ENCODE assay signal across 9 cellular contexts in genomic region chr6:128600397-128600951, GRCh38.
DNase-seq lines count a peak whose midpoint lies in the region; ATAC-seq and TF ChIP-seq lines count a peak whose summit lies in the region.
"Had no signal": no experiment of that assay in that cellular context is flagged by ENCODE, and none has a peak within 500 bp of the region (broad histone marks: within the 10 kb centered on the region; RNA-seq: fewer than 3 reads in every experiment).

No MANE protein-coding gene starts in this region.

- H3K4me2 ChIP-seq in mesenchymal stem cell (ENCODE audit: low read length, poor library complexity, severe bottlenecking) = peak overlapping the region; percentile 33

- POLR2A ChIA-PET in naive thymus-derived CD8-positive, alpha-beta T cell (lab: Charles Lee) = no interaction called here

- peak overlapping the region; percentile 32 to 71 for H3K18ac ChIP-seq in mesenchymal stem cell (ENCODE audit: low read depth in 1 of 2, low read length in 2 of 2)

- in situ Hi-C loops in SK-MEL-5 (cut with HindIII; ENCODE audit: low pct_unique_long_range_greater_than_20kb, low sequenced_read_pairs) = no loop called here

- peak overlapping the region; percentile 32 for H2AK5ac ChIP-seq in mesenchymal stem cell (ENCODE audit: low read length, severe bottlenecking)

- H3K23ac ChIP-seq in mesenchymal stem cell (ENCODE audit: low read length in 2 of 2) = no peak overlapping the region

- H2BK15ac ChIP-seq in mesenchymal stem cell (ENCODE audit: low read depth, poor library complexity, severe bottlenecking) = no peak overlapping the region

- H3K27me3 ChIP-seq in heart right ventricle (no peaks in the 10 kb centered on the region), right atrium auricular region (no peaks in the 10 kb centered on the region), mesenchymal stem cell (ENCODE audit: control insufficient read depth in 1 of 2, insufficient read depth in 1 of 2, low read length in 2 of 2) (no peaks in the 10 kb centered on the region)

- no peak overlapping the region for H2BK120ac ChIP-seq in mesenchymal stem cell (ENCODE audit: low read depth, low read length)

- no peak overlapping the region for H4K8ac ChIP-seq in mesenchymal stem cell (ENCODE audit: low read length)

- TF ChIP-seq CTCF in heart right ventricle (IDR thresholded peaks at IDR 0.05) = no peak
- no peak for TF ChIP-seq CTCF in right atrium auricular region (IDR thresholded peaks at IDR 0.05)
- TF ChIP-seq CTCF in progenitor cell of endocrine pancreas (IDR thresholded peaks at IDR 0.05; ENCODE audit: unreplicated experiment) = no peak

- no peak overlapping the region for H2BK5ac ChIP-seq in mesenchymal stem cell (ENCODE audit: low read depth, low read length, poor library complexity, severe bottlenecking)

- ATAC-seq in heart right ventricle (peak in 5 of 8 donors; percentile 20 to 75 (median 37)), HG03342 (IDR thresholded peaks at IDR 0.05; ENCODE audit: unreplicated experiment) (peak; percentile 68)
- no peak for ATAC-seq in naive thymus-derived CD8-positive, alpha-beta T cell

- H3K9ac ChIP-seq in mesenchymal stem cell (ENCODE audit: low read length) = peak overlapping the region; percentile 78

- intact Hi-C loops in heart right ventricle (cut with DNase I) = no loop called here

- H3K27me3 Mint-ChIP-seq in naive thymus-derived CD8-positive, alpha-beta T cell = peaks cover 0 to 8% (median 3%) of the 10 kb centered on the region in 5 donors
- peaks cover 9% of the 10 kb centered on the region for H3K27me3 Mint-ChIP-seq in progenitor cell of endocrine pancreas
- H3K27me3 Mint-ChIP-seq: activated naive CD8-positive, alpha-beta T cell had no signal

- no peak overlapping the region for H2AFZ ChIP-seq in mesenchymal stem cell (ENCODE audit: low read depth, low read length)

- H3K79me1 ChIP-seq in mesenchymal stem cell (replicated peaks; ENCODE audit: low read length, poor library complexity, severe bottlenecking) = no peaks in the 10 kb centered on the region

- H3K4me3 ChIP-seq in heart right ventricle = no peak overlapping the region
- no peak overlapping the region for H3K4me3 ChIP-seq in right atrium auricular region
- peak overlapping the region in 1 of 2 experiments; percentile 16 for H3K4me3 ChIP-seq in mesenchymal stem cell (ENCODE audit: insufficient read depth in 1 of 2, low read depth in 1 of 2, low read length in 2 of 2)

- H2BK12ac ChIP-seq in mesenchymal stem cell (ENCODE audit: low read length in 2 of 2) = peak overlapping the region in 1 of 2 experiments; percentile 34

- no peaks in the 10 kb centered on the region for H3K36me3 ChIP-seq in heart right ventricle
- no peaks in the 10 kb centered on the region for H3K36me3 ChIP-seq in right atrium auricular region
- H3K36me3 ChIP-seq in mesenchymal stem cell (ENCODE audit: control insufficient read depth in 1 of 2, insufficient read depth in 2 of 2, low read depth in 1 of 2, low read length in 2 of 2) = no peaks in the 10 kb centered on the region

- H3K9me3 Mint-ChIP-seq in naive thymus-derived CD8-positive, alpha-beta T cell = no peaks in the 10 kb centered on the region
- H3K9me3 Mint-ChIP-seq in progenitor cell of endocrine pancreas (ENCODE audit: low read depth) = no peaks in the 10 kb centered on the region

- peaks cover 0 to 47% (median 14%) of the 10 kb centered on the region in 9 donors for H3K4me1 ChIP-seq in heart right ventricle
- H3K4me1 ChIP-seq in right atrium auricular region = peaks cover 0 to 19% of the 10 kb centered on the region in 2 donors
- no peaks in the 10 kb centered on the region for H3K4me1 ChIP-seq in mesenchymal stem cell (ENCODE audit: control insufficient read depth, insufficient read depth, low read depth, low read length)

- H3K27ac Mint-ChIP-seq in naive thymus-derived CD8-positive, alpha-beta T cell = no peak overlapping the region
- H3K27ac Mint-ChIP-seq in progenitor cell of endocrine pancreas = no peak overlapping the region
- H3K27ac Mint-ChIP-seq: activated naive CD8-positive, alpha-beta T cell had no signal

- H3K14ac ChIP-seq in mesenchymal stem cell (ENCODE audit: low read length in 2 of 2) = no peak overlapping the region

- 34 to 42% methylated on average over 4 of the region's 4 CpGs for WGBS in heart right ventricle, 2 donors
- 5% methylated on average over 4 of the region's 4 CpGs for WGBS in mesenchymal stem cell

- no peak for DNase-seq in heart right ventricle
- DNase-seq in right atrium auricular region (ENCODE audit: low spot score) = no peak
- peak; percentile 16 for DNase-seq in SK-MEL-5 (ENCODE audit: low read depth, low spot score)
- peak; percentile 96 for DNase-seq in mesenchymal stem cell
- no peak for DNase-seq in naive thymus-derived CD8-positive, alpha-beta T cell
- DNase-seq in progenitor cell of endocrine pancreas (ENCODE audit: low spot score, unreplicated experiment) = no peak
- DNase-seq in middle frontal gyrus (ENCODE audit: extremely low spot score, low spot score) = no peak

- no peaks in the 10 kb centered on the region for H3K9me3 ChIP-seq in heart right ventricle
- no peaks in the 10 kb centered on the region for H3K9me3 ChIP-seq in right atrium auricular region
- H3K9me3 ChIP-seq in mesenchymal stem cell (ENCODE audit: control insufficient read depth, low read length) = no peaks in the 10 kb centered on the region

- H3K27ac ChIP-seq in heart right ventricle (peak overlapping the region in 1 of 10 donors; percentile 34), right atrium auricular region (no peak overlapping the region), mesenchymal stem cell (ENCODE audit: low read length, poor library complexity, severe bottlenecking) (peak overlapping the region; percentile 76)

- no peak overlapping the region for H3K4me3 Mint-ChIP-seq in naive thymus-derived CD8-positive, alpha-beta T cell
- H3K4me3 Mint-ChIP-seq in progenitor cell of endocrine pancreas (ENCODE audit: low read depth) = no peak overlapping the region
- H3K4me3 Mint-ChIP-seq: activated naive CD8-positive, alpha-beta T cell had no signal

- H3K4ac ChIP-seq in mesenchymal stem cell (ENCODE audit: low read depth in 1 of 2, low read length in 2 of 2) = peak overlapping the region in 1 of 2 experiments; percentile 52

- H4K91ac ChIP-seq in mesenchymal stem cell (ENCODE audit: low read length) = no peak overlapping the region

- H3K4me1 Mint-ChIP-seq in naive thymus-derived CD8-positive, alpha-beta T cell = peaks cover 0 to 4% (median under 1%) of the 10 kb centered on the region in 4 donors
- H3K4me1 Mint-ChIP-seq in progenitor cell of endocrine pancreas (ENCODE audit: low read depth) = peaks cover 24% of the 10 kb centered on the region

- no peaks in the 10 kb centered on the region for H3K36me3 Mint-ChIP-seq in naive thymus-derived CD8-positive, alpha-beta T cell
- H3K36me3 Mint-ChIP-seq in progenitor cell of endocrine pancreas (ENCODE audit: insufficient read depth) = no peaks in the 10 kb centered on the region
- H3K36me3 Mint-ChIP-seq: activated naive CD8-positive, alpha-beta T cell had no signal

Comparison
In these comparisons a context has a peak if more than half of its experiments do, and no peak if none do; other contexts are left out.
1. ATAC-seq: peak in heart right ventricle (5 of 8) and HG03342 (single experiment); none in naive thymus-derived CD8-positive, alpha-beta T cell (0 of 2).
2. DNase-seq: peak in SK-MEL-5 (single experiment) and mesenchymal stem cell (single experiment); none in heart right ventricle (0 of 2), right atrium auricular region (single experiment), naive thymus-derived CD8-positive, alpha-beta T cell (0 of 10), progenitor cell of endocrine pancreas (single experiment) and middle frontal gyrus (single experiment).